9 cellular contexts compared by ENCODE assay signal in the genomic region with DNA sequence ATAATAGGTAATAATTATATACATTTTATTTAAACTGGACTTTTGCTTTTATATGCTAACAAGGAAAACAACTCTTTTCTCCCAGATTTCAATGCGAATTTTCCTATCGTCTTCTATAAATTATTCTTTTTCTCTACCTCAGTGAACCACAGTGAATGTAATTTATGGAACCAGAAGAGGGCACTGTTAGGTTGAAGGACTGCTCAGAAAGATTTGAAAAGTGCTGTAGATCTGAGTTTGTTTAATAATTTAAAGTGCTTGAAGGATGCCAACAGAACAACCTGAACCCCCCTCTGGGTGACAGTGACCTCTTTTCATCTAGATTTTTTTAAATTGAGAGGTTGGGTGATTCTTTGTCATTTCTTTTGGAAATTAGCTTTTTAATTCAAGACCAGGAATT. TPM values are rescaled to one million over a fixed set of nuclear protein-coding genes. Genes with fewer than 3 reads are reported as not detected.
DNase-seq lines count a peak whose midpoint lies in the region; ATAC-seq and TF ChIP-seq lines count a peak whose summit lies in the region.
"Had no signal": no experiment of that assay in that cellular context is flagged by ENCODE, and none has a peak within 500 bp of the region (broad histone marks: within the 10 kb centered on the region; RNA-seq: fewer than 3 reads in every experiment).

No MANE protein-coding gene starts in this region.

- intact Hi-C loops in colonic mucosa (cut with DNase I): loop anchor here (2.0 kb wide), 1 partner anchor 189 kb away; no protein-coding TSS in a partner anchor

- H3K9ac ChIP-seq in colonic mucosa (ENCODE audit: low read depth in 2 of 2, low read length in 2 of 2): no peak overlapping the region

- DNase-seq in NCI-H510A treated with DMSO at 0.1 percent for 48 hours (lab: John Stamatoyannopoulos, UW): peak; percentile 46
- DNase-seq in NCI-H510A (lab: John Stamatoyannopoulos, UW): no peak
- DNase-seq in NCI-H526 treated with DMSO at 0.1 percent for 48 hours (lab: John Stamatoyannopoulos, UW): peak; percentile 6
- peak; percentile 54 for DNase-seq in dermis blood vessel endothelial cell
- DNase-seq in renal cortical epithelial cell (ENCODE audit: low read depth): peak; percentile 47
- no peak for DNase-seq in colonic mucosa
- no peak for DNase-seq in effector CD8-positive, alpha-beta T cell (lab: John Stamatoyannopoulos, UW)

- no peak overlapping the region for H3K4me3 ChIP-seq in colonic mucosa

- H3K27me3 ChIP-seq in colonic mucosa: no peaks in the 10 kb centered on the region

- H3K27ac ChIP-seq in colonic mucosa: no peak overlapping the region

- no peak for TF ChIP-seq CTCF in colonic mucosa (IDR thresholded peaks at IDR 0.05)

- H3K4me1 ChIP-seq in colonic mucosa: no peaks in the 10 kb centered on the region

- H3K36me3 ChIP-seq in colonic mucosa: no peaks in the 10 kb centered on the region

- ATAC-seq in GM19395 (IDR thresholded peaks at IDR 0.05; ENCODE audit: unreplicated experiment): no peak

- no peaks in the 10 kb centered on the region for H3K9me3 ChIP-seq in colonic mucosa

RNA-seq across cellular contexts. Expression of gene PHOX2B, which starts 54.9 kb away (rescaled TPM):
- total RNA-seq in dermis blood vessel endothelial cell (not detected in 2 replicates), renal cortical epithelial cell (not detected in 2 replicates), colonic mucosa (under 1 TPM in 1 of 2 donors, not detected in 1; 0.56 TPM)
- total RNA-seq: activated CD8-positive, alpha-beta memory T cell treated with anti-CD3 and anti-CD28 coated beads for 36 hours had no signal

Comparison
In these comparisons a context has a peak if more than half of its experiments do, and no peak if none do; other contexts are left out.
1. DNase-seq: peak in NCI-H510A treated with DMSO at 0.1 percent for 48 hours (single experiment), NCI-H526 treated with DMSO at 0.1 percent for 48 hours (single experiment), dermis blood vessel endothelial cell (single experiment) and renal cortical epithelial cell (single experiment); none in NCI-H510A (single experiment), colonic mucosa (single experiment) and effector CD8-positive, alpha-beta T cell (single experiment).